ENCODE assay signal across 24 cellular contexts in genomic region chr2:182594286-182594685, GRCh38.
DNase-seq lines count a peak whose midpoint lies in the region; ATAC-seq, FAIRE-seq and TF ChIP-seq lines count a peak whose summit lies in the region.
"Had no signal": no experiment of that assay in that cellular context is flagged by ENCODE, and none has a peak within 500 bp of the region (broad histone marks: within the 10 kb centered on the region; RNA-seq: fewer than 3 reads in every experiment).

No MANE protein-coding gene starts in this region.

- no peaks in the 10 kb centered on the region for H3K27me3 ChIP-seq in fibroblast of lung (ENCODE audit: control insufficient read depth, insufficient read depth, low read length)
- H3K27me3 ChIP-seq in pancreas, result no peaks in the 10 kb centered on the region
- H3K27me3 ChIP-seq: esophagus muscularis mucosa, left lung had no signal

- H3K4me1 ChIP-seq in fibroblast of lung (ENCODE audit: control insufficient read depth, extremely low read depth, insufficient read depth, low read length), result peaks cover 15% of the 10 kb centered on the region
- H3K4me1 ChIP-seq in pancreas, result no peaks in the 10 kb centered on the region
- H3K4me1 ChIP-seq: esophagus muscularis mucosa, left lung, prostate gland had no signal

- no peak overlapping the region for H2AFZ ChIP-seq in fibroblast of lung (ENCODE audit: low read length)

- no peak overlapping the region for H3K4me2 ChIP-seq in fibroblast of lung (ENCODE audit: extremely low read depth, insufficient read depth, low read length)

- no peaks in the 10 kb centered on the region for H3K79me2 ChIP-seq in fibroblast of lung (ENCODE audit: control insufficient read depth, insufficient read depth, low read length)

- ATAC-seq in HG02759 (IDR thresholded peaks at IDR 0.05; ENCODE audit: unreplicated experiment) (no peak), pancreas (no peak)
- ATAC-seq: left lung had no signal

- H3K27ac Mint-ChIP-seq in osteocyte (ENCODE audit: unreplicated experiment), result peak overlapping the region; percentile 5
- H3K27ac Mint-ChIP-seq: IgD-negative memory B cell; naive B cell; T-helper 2 cell treated with Interferon-gamma antibody and Interleukin-4, amounts not matched to agents 5 μg/mL and 100 μg/mL, for 36 hours had no signal

- TF ChIP-seq CTCF in fibroblast of lung (conservative IDR thresholded peaks at IDR 0.05 in 1 of 2, IDR thresholded peaks at IDR 0.05 in 1 of 2; ENCODE audit: low read depth in 1 of 2, low read length in 2 of 2), result no peak
- no peak for TF ChIP-seq CTCF in osteocyte (IDR thresholded peaks at IDR 0.05)
- no peak for TF ChIP-seq CTCF in pancreas (IDR thresholded peaks at IDR 0.05)

- DNase-seq in EH (ENCODE audit: low read depth) (peak; percentile 72), NCI-H226 (peak; percentile 49), fibroblast of lung (ENCODE audit: low read depth in 2 of 2) (peak; percentile 37 to 67), osteocyte (ENCODE audit: extremely low spot score, unreplicated experiment) (no peak), pancreas (no peak), ureter (ENCODE audit: low spot score) (no peak), NCI-H2029 (lab: John Stamatoyannopoulos, UW) (no peak)
- DNase-seq: activated CD4-positive, alpha-beta T cell treated with anti-CD3 and anti-CD28 coated beads for 1 hour; activated CD8-positive, alpha-beta memory T cell treated with anti-CD3 and anti-CD28 coated beads, Interleukin-2, amount 50 U/mL, for 4 hours; activated naive CD4-positive, alpha-beta T cell treated with Interleukin-2 at 50 U/mL for 16 hours; left lung; naive B cell; NCI-H1105; NCI-H2227 treated with DMSO at 0.1 percent for 48 hours; NK-92 treated with Interleukin-12 subunit alpha and Interleukin-12 subunit beta, amount 100 ng/mL, for 24 hours; SHP77; substantia nigra had no signal

- H3K4me3 Mint-ChIP-seq in osteocyte (ENCODE audit: unreplicated experiment), result no peak overlapping the region
- H3K4me3 Mint-ChIP-seq: brain; IgD-negative memory B cell; naive B cell; T-helper 2 cell treated with Interferon-gamma antibody and Interleukin-4, amounts not matched to agents 5 μg/mL and 100 μg/mL, for 36 hours had no signal

- H3K4me3 ChIP-seq in fibroblast of lung (replicated peaks in 1 of 4; ENCODE audit: control extremely low read depth in 1 of 4, insufficient read depth in 1 of 4, low read depth in 3 of 4, low read length in 4 of 4), result no peak overlapping the region
- H3K4me3 ChIP-seq in pancreas, result no peak overlapping the region
- H3K4me3 ChIP-seq: esophagus muscularis mucosa, left lung, prostate gland had no signal

- no peaks in the 10 kb centered on the region for H3K36me3 ChIP-seq in fibroblast of lung (ENCODE audit: control insufficient read depth, insufficient read depth, low read length)
- H3K36me3 ChIP-seq in pancreas, result no peaks in the 10 kb centered on the region
- H3K36me3 ChIP-seq: esophagus muscularis mucosa, left lung, prostate gland had no signal

- FAIRE-seq in pancreas (lab: Jason Lieb, UNC), result no peak

- intact Hi-C loops in pancreas (cut with DNase I), result no loop called here

- H3K4me1 Mint-ChIP-seq in osteocyte (ENCODE audit: unreplicated experiment), result peaks cover 39% of the 10 kb centered on the region
- H3K4me1 Mint-ChIP-seq: IgD-negative memory B cell, naive B cell had no signal

- H3K36me3 Mint-ChIP-seq in osteocyte (ENCODE audit: unreplicated experiment), result no peaks in the 10 kb centered on the region
- H3K36me3 Mint-ChIP-seq: brain, IgD-negative memory B cell, naive B cell had no signal

- no peaks in the 10 kb centered on the region for H4K20me1 ChIP-seq in fibroblast of lung (ENCODE audit: control insufficient read depth, extremely low read depth, insufficient read depth, low read length)

- H3K9ac ChIP-seq in fibroblast of lung (ENCODE audit: insufficient read depth, low read length), result no peak overlapping the region

- H3K27ac ChIP-seq in fibroblast of lung (ENCODE audit: insufficient read depth, low read length), result no peak overlapping the region
- H3K27ac ChIP-seq in pancreas, result no peak overlapping the region
- H3K27ac ChIP-seq: C4-2B, esophagus muscularis mucosa, left lung, prostate gland had no signal

- no peaks in the 10 kb centered on the region for H3K27me3 Mint-ChIP-seq in osteocyte (ENCODE audit: unreplicated experiment)

- no peaks in the 10 kb centered on the region for H3K9me3 ChIP-seq in fibroblast of lung (ENCODE audit: control insufficient read depth, insufficient read depth, low read depth, low read length)
- H3K9me3 ChIP-seq in pancreas, result no peaks in the 10 kb centered on the region
- H3K9me3 ChIP-seq: esophagus muscularis mucosa, left lung, prostate gland had no signal

- H3K9me3 Mint-ChIP-seq in osteocyte (ENCODE audit: unreplicated experiment), result peaks cover 3% of the 10 kb centered on the region
- H3K9me3 Mint-ChIP-seq: brain; IgD-negative memory B cell; naive B cell; T-helper 2 cell treated with Interferon-gamma antibody and Interleukin-4, amounts not matched to agents 5 μg/mL and 100 μg/mL, for 36 hours had no signal

- 92 to 96% methylated on average over 1 of the region's 1 CpG for WGBS in pancreas, 2 donors

Comparison
In these comparisons a context has a peak if more than half of its experiments do, and no peak if none do; other contexts are left out.
1. DNase-seq: peak in EH (single experiment), NCI-H226 (single experiment) and fibroblast of lung (2 of 2); none in osteocyte (single experiment), pancreas (0 of 6), ureter (single experiment) and NCI-H2029 (single experiment).